ENCODE assay signal across 1 cellular context in the genomic region with DNA sequence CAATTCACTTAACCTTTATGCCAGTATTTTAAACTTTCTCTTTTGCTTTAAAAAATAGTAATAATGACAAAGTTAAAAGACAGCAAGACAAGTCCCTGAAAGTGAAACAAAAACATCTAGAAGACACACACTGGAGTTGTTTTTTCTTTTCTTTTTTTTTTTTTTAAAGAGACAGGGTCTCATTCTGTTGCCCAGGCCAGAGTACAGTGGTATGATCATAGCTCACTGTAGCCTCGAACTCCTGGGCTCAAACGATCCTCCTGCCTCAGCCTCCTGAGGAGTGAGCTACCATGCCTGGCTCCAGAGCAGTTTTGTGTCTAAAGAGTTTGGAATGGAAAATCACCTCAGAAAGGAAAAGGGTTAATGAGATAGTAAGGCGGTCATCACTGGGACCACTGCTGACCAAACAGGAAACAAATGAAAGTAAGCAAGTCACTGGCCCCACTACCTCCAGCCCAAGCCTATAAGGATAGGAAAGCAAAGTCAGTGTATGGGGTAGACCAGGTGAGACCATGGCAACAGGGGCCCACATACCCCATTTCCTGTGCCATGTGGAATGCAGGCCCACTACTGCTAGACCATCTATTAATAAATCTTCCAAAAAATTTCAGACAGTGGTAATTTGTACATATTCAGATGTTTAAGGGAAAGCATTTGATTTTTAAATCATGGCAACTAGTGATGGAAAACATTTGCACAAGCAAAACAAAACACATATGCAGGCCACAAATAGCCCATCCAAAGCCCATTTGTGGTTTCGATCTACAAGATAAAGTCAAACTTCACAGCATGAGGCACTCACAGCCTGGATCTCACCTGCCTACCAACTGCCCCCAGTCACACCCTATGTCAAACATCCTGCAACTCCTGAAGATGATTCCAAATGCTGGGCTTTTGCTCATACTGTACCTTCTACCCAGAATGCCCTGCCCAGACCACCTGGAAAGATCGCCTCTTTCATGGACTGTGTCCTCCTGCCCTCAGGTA.
TF ChIP-seq lines count a peak whose summit lies in the region.

No MANE protein-coding gene starts in this region.

TF ChIP-seq in GM12878, 131 proteins besides CTCF, POLR2A, EP300 and RAD21 (continued from another document):
- no peak for TF ChIP-seq ZNF622 (IDR thresholded peaks at IDR 0.05)
- TF ChIP-seq CHD2 (IDR thresholded peaks at IDR 0.05; ENCODE audit: borderline replicate concordance, low read depth, low read length), result no peak
- TF ChIP-seq CREB1 (IDR thresholded peaks at IDR 0.05; ENCODE audit: low read depth), result no peak
